9 cellular contexts compared by ENCODE assay signal in the genomic region with DNA sequence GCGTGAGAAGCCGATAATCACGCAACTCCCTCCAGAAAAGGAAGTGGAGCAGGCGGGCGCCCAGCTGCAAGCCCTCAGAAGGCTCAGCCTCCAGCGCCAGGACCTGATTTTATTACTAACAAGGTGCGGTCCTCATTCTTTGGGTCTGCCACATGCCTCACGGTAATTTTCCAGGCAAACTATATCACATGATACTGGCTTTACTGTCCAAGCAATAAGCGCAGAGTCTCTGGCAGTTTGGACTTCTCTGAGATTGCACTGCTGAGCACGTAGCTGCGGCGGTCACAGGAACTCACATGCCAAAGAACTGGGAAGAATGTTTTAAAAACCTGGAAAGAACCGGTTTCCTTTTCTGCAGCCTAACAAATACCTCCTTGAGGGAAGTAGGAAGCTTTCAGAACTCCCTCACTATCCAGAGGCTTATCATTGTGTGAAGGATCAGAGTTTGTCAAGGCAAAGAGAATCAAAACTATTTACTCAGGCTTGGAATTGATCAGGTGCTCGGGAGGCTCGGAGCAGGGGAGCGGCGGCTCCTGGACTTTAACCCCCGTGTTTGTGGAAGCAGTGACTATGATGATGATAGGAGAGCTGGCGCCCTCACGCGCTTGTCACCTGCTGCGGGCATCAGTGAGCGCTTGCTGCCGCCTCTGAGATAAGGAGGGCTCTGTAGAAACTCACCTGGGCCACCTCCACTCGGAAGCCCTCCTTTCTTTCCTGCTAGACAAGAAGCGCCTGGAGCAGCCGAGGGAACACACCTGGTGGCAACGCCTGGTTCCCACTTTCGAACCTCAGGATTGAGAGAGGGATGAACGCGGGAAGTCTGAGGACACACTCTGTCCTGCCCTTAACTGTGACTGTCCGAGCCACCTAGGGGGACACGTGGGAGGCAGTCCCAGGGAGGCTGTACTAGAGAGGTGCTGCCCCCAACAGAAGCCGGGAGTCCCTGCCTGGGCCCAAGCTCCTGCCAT. TPM values are rescaled to one million over a fixed set of nuclear protein-coding genes. Genes with fewer than 3 reads are reported as not detected.
A peak's percentile ranks its signal among the peaks of the same experiment; 100 is the strongest.
DNase-seq lines count a peak whose midpoint lies in the region; ATAC-seq and TF ChIP-seq lines count a peak whose summit lies in the region.
"Had no signal": no experiment of that assay in that cellular context is flagged by ENCODE, and none has a peak within 500 bp of the region (broad histone marks: within the 10 kb centered on the region; RNA-seq: fewer than 3 reads in every experiment).

No MANE protein-coding gene starts in this region.

- H3K27ac ChIP-seq in esophagus muscularis mucosa (replicated peaks in 1 of 4): peak overlapping the region; percentile 2 to 32 (median 24)
- H3K27ac ChIP-seq: PC-9 had no signal

- WGBS in esophagus muscularis mucosa: 42% methylated on average over 30 of the region's 34 CpGs

- TF ChIP-seq CTCF in esophagus muscularis mucosa (IDR thresholded peaks at IDR 0.05): no peak
- no peak for TF ChIP-seq CTCF in omental fat pad (IDR thresholded peaks at IDR 0.05)

- no peak for TF ChIP-seq POLR2A in esophagus muscularis mucosa (IDR thresholded peaks at IDR 0.05; ENCODE audit: low read depth)

- H3K4me3 ChIP-seq in esophagus muscularis mucosa: peak overlapping the region; percentile 26 to 49 (median 44)
- H3K4me3 ChIP-seq: PC-9 had no signal

- peak; percentile 17 for DNase-seq in CD1c-positive myeloid dendritic cell (ENCODE audit: extremely low spot score)
- peak; percentile 42 for DNase-seq in NCI-H2227 treated with DMSO at 0.1 percent for 48 hours (lab: John Stamatoyannopoulos, UW)
- DNase-seq in esophagus muscularis mucosa (ENCODE audit: extremely low spot score): no peak
- no peak for DNase-seq in omental fat pad (ENCODE audit: low spot score)
- no peak for DNase-seq in stimulated activated naive CD4-positive, alpha-beta T cell treated with Interleukin-2 at 50 U/mL for 16 hours (lab: John Stamatoyannopoulos, UW)
- no peak for DNase-seq in midbrain (lab: John Stamatoyannopoulos, UW)

- intact Hi-C loops in esophagus muscularis mucosa (cut with DNase I): no loop called here

- no peak for TF ChIP-seq EP300 in esophagus muscularis mucosa (IDR thresholded peaks at IDR 0.05)

- no peaks in the 10 kb centered on the region for H3K27me3 ChIP-seq in esophagus muscularis mucosa

- H3K4me1 ChIP-seq in esophagus muscularis mucosa: peaks cover 0 to 15% (median 12%) of the 10 kb centered on the region in 4 donors

- peaks cover 0 to 35% (median 28%) of the 10 kb centered on the region in 4 donors for H3K9me3 ChIP-seq in esophagus muscularis mucosa

- ATAC-seq in omental fat pad (ENCODE audit: low FRiP score) (peak; percentile 61), SK-N-SH treated with all-trans-retinoic acid at 6 μM for 48 hours (no peak; the same call in 1 of the 3 replicates), GM21825 (IDR thresholded peaks at IDR 0.05; ENCODE audit: unreplicated experiment) (no peak)

- H3K36me3 ChIP-seq in esophagus muscularis mucosa: no peaks in the 10 kb centered on the region

TF ChIP-seq in SK-N-SH treated with all-trans-retinoic acid at 6 μM for 48 hours, 23 proteins besides CTCF, POLR2A, EP300 and RAD21:
- no peak for TF ChIP-seq GLIS3 (CRISPR knock-in tag; IDR thresholded peaks at IDR 0.05)
- no peak for TF ChIP-seq RARB (CRISPR knock-in tag; IDR thresholded peaks at IDR 0.05)
- no peak for TF ChIP-seq ESRRG (CRISPR knock-in tag; IDR thresholded peaks at IDR 0.05)
- TF ChIP-seq CSDC2 (CRISPR knock-in tag; IDR thresholded peaks at IDR 0.05): no peak
- TF ChIP-seq ZC3H10 (CRISPR knock-in tag; IDR thresholded peaks at IDR 0.05): no peak
- no peak for TF ChIP-seq BACH2 (CRISPR knock-in tag; IDR thresholded peaks at IDR 0.05; ENCODE audit: borderline replicate concordance)
- TF ChIP-seq ZFP3 (CRISPR knock-in tag; IDR thresholded peaks at IDR 0.05): no peak
- TF ChIP-seq, protein P1, sequence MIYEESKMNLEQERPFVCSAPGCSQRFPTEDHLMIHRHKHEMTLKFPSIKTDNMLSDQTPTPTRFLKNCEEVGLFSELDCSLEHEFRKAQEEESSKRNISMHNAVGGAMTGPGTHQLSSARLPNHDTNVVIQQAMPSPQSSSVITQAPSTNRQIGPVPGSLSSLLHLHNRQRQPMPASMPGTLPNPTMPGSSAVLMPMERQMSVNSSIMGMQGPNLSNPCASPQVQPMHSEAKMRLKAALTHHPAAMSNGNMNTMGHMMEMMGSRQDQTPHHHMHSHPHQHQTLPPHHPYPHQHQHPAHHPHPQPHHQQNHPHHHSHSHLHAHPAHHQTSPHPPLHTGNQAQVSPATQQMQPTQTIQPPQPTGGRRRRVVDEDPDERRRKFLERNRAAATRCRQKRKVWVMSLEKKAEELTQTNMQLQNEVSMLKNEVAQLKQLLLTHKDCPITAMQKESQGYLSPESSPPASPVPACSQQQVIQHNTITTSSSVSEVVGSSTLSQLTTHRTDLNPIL (CRISPR knock-in tag; IDR thresholded peaks at IDR 0.05; ENCODE audit: low read depth): no peak
- TF ChIP-seq TCF4 (CRISPR knock-in tag; IDR thresholded peaks at IDR 0.05; ENCODE audit: borderline replicate concordance): no peak
- TF ChIP-seq ZNF565 (CRISPR knock-in tag; conservative IDR thresholded peaks at IDR 0.05; ENCODE audit: low read depth): no peak
- TF ChIP-seq, protein P2, sequence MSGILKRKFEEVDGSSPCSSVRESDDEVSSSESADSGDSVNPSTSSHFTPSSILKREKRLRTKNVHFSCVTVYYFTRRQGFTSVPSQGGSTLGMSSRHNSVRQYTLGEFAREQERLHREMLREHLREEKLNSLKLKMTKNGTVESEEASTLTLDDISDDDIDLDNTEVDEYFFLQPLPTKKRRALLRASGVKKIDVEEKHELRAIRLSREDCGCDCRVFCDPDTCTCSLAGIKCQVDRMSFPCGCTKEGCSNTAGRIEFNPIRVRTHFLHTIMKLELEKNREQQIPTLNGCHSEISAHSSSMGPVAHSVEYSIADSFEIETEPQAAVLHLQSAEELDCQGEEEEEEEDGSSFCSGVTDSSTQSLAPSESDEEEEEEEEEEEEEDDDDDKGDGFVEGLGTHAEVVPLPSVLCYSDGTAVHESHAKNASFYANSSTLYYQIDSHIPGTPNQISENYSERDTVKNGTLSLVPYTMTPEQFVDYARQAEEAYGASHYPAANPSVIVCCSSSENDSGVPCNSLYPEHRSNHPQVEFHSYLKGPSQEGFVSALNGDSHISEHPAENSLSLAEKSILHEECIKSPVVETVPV (CRISPR knock-in tag; IDR thresholded peaks at IDR 0.05): no peak
- no peak for TF ChIP-seq ZFP30 (CRISPR knock-in tag; IDR thresholded peaks at IDR 0.05)
- no peak for TF ChIP-seq ZNF8 (CRISPR knock-in tag; IDR thresholded peaks at IDR 0.05)
- TF ChIP-seq, protein P3, sequence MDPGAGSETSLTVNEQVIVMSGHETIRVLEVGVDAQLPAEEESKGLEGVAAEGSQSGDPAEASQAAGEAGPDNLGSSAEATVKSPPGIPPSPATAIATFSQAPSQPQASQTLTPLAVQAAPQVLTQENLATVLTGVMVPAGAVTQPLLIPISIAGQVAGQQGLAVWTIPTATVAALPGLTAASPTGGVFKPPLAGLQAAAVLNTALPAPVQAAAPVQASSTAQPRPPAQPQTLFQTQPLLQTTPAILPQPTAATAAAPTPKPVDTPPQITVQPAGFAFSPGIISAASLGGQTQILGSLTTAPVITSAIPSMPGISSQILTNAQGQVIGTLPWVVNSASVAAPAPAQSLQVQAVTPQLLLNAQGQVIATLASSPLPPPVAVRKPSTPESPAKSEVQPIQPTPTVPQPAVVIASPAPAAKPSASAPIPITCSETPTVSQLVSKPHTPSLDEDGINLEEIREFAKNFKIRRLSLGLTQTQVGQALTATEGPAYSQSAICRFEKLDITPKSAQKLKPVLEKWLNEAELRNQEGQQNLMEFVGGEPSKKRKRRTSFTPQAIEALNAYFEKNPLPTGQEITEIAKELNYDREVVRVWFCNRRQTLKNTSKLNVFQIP (CRISPR knock-in tag; IDR thresholded peaks at IDR 0.05; ENCODE audit: borderline replicate concordance, low read depth): no peak
- TF ChIP-seq, protein P4, sequence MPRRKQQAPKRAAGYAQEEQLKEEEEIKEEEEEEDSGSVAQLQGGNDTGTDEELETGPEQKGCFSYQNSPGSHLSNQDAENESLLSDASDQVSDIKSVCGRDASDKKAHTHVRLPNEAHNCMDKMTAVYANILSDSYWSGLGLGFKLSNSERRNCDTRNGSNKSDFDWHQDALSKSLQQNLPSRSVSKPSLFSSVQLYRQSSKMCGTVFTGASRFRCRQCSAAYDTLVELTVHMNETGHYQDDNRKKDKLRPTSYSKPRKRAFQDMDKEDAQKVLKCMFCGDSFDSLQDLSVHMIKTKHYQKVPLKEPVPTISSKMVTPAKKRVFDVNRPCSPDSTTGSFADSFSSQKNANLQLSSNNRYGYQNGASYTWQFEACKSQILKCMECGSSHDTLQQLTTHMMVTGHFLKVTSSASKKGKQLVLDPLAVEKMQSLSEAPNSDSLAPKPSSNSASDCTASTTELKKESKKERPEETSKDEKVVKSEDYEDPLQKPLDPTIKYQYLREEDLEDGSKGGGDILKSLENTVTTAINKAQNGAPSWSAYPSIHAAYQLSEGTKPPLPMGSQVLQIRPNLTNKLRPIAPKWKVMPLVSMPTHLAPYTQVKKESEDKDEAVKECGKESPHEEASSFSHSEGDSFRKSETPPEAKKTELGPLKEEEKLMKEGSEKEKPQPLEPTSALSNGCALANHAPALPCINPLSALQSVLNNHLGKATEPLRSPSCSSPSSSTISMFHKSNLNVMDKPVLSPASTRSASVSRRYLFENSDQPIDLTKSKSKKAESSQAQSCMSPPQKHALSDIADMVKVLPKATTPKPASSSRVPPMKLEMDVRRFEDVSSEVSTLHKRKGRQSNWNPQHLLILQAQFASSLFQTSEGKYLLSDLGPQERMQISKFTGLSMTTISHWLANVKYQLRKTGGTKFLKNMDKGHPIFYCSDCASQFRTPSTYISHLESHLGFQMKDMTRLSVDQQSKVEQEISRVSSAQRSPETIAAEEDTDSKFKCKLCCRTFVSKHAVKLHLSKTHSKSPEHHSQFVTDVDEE (CRISPR knock-in tag; IDR thresholded peaks at IDR 0.05): no peak
- TF ChIP-seq SNAI2 (CRISPR knock-in tag; IDR thresholded peaks at IDR 0.05): no peak

RNA-seq across cellular contexts. Expression of a gene that starts 27.2 kb away (rescaled TPM):
- total RNA-seq in esophagus muscularis mucosa (10 to 100 TPM; 17.0 to 25.3 (median 25.1) TPM), omental fat pad (10 to 100 TPM in 1 of 4 donors, 1 to 10 TPM in 3; 2.3 to 27.6 (median 6.4) TPM)

Comparison
In these comparisons a context has a peak if more than half of its experiments do, and no peak if none do; other contexts are left out.
1. DNase-seq: peak in CD1c-positive myeloid dendritic cell (single experiment) and NCI-H2227 treated with DMSO at 0.1 percent for 48 hours (single experiment); none in esophagus muscularis mucosa (single experiment), omental fat pad (single experiment), stimulated activated naive CD4-positive, alpha-beta T cell treated with Interleukin-2 at 50 U/mL for 16 hours (single experiment) and midbrain (single experiment).